Comparison of ENCODE assay signal across 14 cellular contexts in genomic region chr12:27272375-27273028, GRCh38. TPM values are rescaled to one million over a fixed set of nuclear protein-coding genes. Genes with fewer than 3 reads are reported as not detected.
DNase-seq lines count a peak whose midpoint lies in the region; TF ChIP-seq lines count a peak whose summit lies in the region.
"Had no signal": no experiment of that assay in that cellular context is flagged by ENCODE, and none has a peak within 500 bp of the region (broad histone marks: within the 10 kb centered on the region; RNA-seq: fewer than 3 reads in every experiment).

No MANE protein-coding gene starts in this region.

- TF ChIP-seq CTCF in right atrium auricular region (IDR thresholded peaks at IDR 0.05): no peak
- TF ChIP-seq CTCF in stomach (IDR thresholded peaks at IDR 0.05): no peak
- TF ChIP-seq CTCF in HFFc6 (IDR thresholded peaks at IDR 0.05): no peak

- no peaks in the 10 kb centered on the region for H3K36me3 Mint-ChIP-seq in HFFc6 (ENCODE audit: low read depth)

- H3K27ac ChIP-seq in right atrium auricular region (peak overlapping the region; percentile 61 to 74), stomach (peak overlapping the region in 4 of 5 donors; percentile 32 to 70 (median 52))
- H3K27ac ChIP-seq: epithelial cell of prostate, SJCRH30 had no signal

- H3K4me3 ChIP-seq in right atrium auricular region (no peak overlapping the region), stomach (no peak overlapping the region)
- H3K4me3 ChIP-seq: MG63, SJCRH30 had no signal

- peaks cover 34% of the 10 kb centered on the region for H3K4me1 Mint-ChIP-seq in HFFc6 (ENCODE audit: low read depth)

- H3K36me3 ChIP-seq in right atrium auricular region (peaks cover 8% of the 10 kb centered on the region), stomach (no peaks in the 10 kb centered on the region)
- H3K36me3 ChIP-seq: MG63, SJCRH30 had no signal

- no peaks in the 10 kb centered on the region for H3K9me3 Mint-ChIP-seq in HFFc6
- H3K9me3 Mint-ChIP-seq: activated CD4-positive, alpha-beta T cell treated with anti-CD3 and anti-CD28 coated beads, Interleukin-2, amount 10 ng/mL, durations not matched to agents 24 days and 14 days had no signal

- H3K27me3 Mint-ChIP-seq in HFFc6 (ENCODE audit: insufficient read depth): peaks cover 1% of the 10 kb centered on the region; the same call in 1 of the 2 replicates
- H3K27me3 Mint-ChIP-seq: activated CD4-positive, alpha-beta T cell treated with anti-CD3 and anti-CD28 coated beads, Interleukin-2, amount 10 ng/mL, durations not matched to agents 24 days and 14 days had no signal

- intact Hi-C loops in stomach (cut with DNase I; ENCODE audit: low total_unique reads): no loop called here

- no peak for TF ChIP-seq POLR2A in stomach (IDR thresholded peaks at IDR 0.05)

- H3K27me3 ChIP-seq in right atrium auricular region (no peaks in the 10 kb centered on the region), stomach (no peaks in the 10 kb centered on the region)
- H3K27me3 ChIP-seq: MG63, SJCRH30 had no signal

- no peak overlapping the region for H3K27ac Mint-ChIP-seq in HFFc6
- H3K27ac Mint-ChIP-seq: activated CD4-positive, alpha-beta T cell treated with anti-CD3 and anti-CD28 coated beads, Interleukin-2, amount 10 ng/mL, durations not matched to agents 24 days and 14 days; activated naive CD4-positive, alpha-beta T cell treated with anti-CD3 and anti-CD28 coated beads, Interleukin-2, amount 50 U/mL, for 72 hours had no signal

- H3K4me1 ChIP-seq in right atrium auricular region (peaks cover 0 to 62% of the 10 kb centered on the region in 2 donors), stomach (peaks cover 21 to 66% (median 57%) of the 10 kb centered on the region in 4 donors)
- H3K4me1 ChIP-seq: SJCRH30 had no signal

- H3K4me3 Mint-ChIP-seq in HFFc6: no peak overlapping the region
- H3K4me3 Mint-ChIP-seq: activated CD4-positive, alpha-beta T cell treated with anti-CD3 and anti-CD28 coated beads, Interleukin-2, amount 10 ng/mL, durations not matched to agents 24 days and 14 days had no signal

- WGBS in stomach, 5 donors: 8 to 34% (median 29%) methylated on average over 2 of the region's 2 CpGs

- no peak for TF ChIP-seq EP300 in stomach (IDR thresholded peaks at IDR 0.05)

- DNase-seq in HuH-7 (ENCODE audit: low spot score): peak; percentile 27
- peak; percentile 75 for DNase-seq in NCI-H774 (lab: John Stamatoyannopoulos, UW)
- DNase-seq in right atrium auricular region (ENCODE audit: low spot score): no peak
- DNase-seq in stomach: no peak
- DNase-seq in NCI-H446 treated with DMSO at 0.1 percent for 48 hours (lab: John Stamatoyannopoulos, UW): no peak
- no peak for DNase-seq in HFFc6
- no peak for DNase-seq in activated CD4-positive, alpha-beta T cell treated with anti-CD3 and anti-CD28 coated beads for 1 hour
- DNase-seq in nucleus accumbens (lab: John Stamatoyannopoulos, UW): no peak
- DNase-seq: activated CD4-positive, alpha-beta T cell treated with anti-CD3 and anti-CD28 coated beads, Interleukin-2, amount 10 ng/mL, durations not matched to agents 24 days and 14 days; MG63; retina; SJCRH30 had no signal

- no peaks in the 10 kb centered on the region for H3K9me3 ChIP-seq in right atrium auricular region
- H3K9me3 ChIP-seq in stomach: no peaks in the 10 kb centered on the region

RNA-seq across cellular contexts. Expression of gene STK38L, which starts 28.4 kb away (rescaled TPM):
- total RNA-seq in right atrium auricular region (10 to 100 TPM; 65.9 to 93.2 TPM), stomach (100 to 1,000 TPM in 1 of 5 donors, 10 to 100 TPM in 4; 21.7 to 118 (median 47.8) TPM)
- 10 to 100 TPM in 2 of 3 donors, 1 to 10 TPM in 1; 8.5 to 16.3 (median 12.1) TPM for polyA plus RNA-seq in stomach
- 10 to 100 TPM in 4 of 6 experiments, 1 to 10 TPM in 2; 8.2 to 12.6 (median 10.9) TPM for total RNA-seq in HFFc6 (2021; fragmentation: NEBNext Ultra II Directional; extraction: Animal tissue kit (Norgen Biotek cat#: 25700))

Comparison
In these comparisons a context has a peak if more than half of its experiments do, and no peak if none do; other contexts are left out.
1. DNase-seq: peak in HuH-7 (single experiment) and NCI-H774 (single experiment); none in right atrium auricular region (single experiment), stomach (single experiment), NCI-H446 treated with DMSO at 0.1 percent for 48 hours (single experiment), HFFc6 (single experiment), activated CD4-positive, alpha-beta T cell treated with anti-CD3 and anti-CD28 coated beads for 1 hour (single experiment) and nucleus accumbens (0 of 56).